Comparison of ENCODE assay signal across 8 cellular contexts in the genomic region with DNA sequence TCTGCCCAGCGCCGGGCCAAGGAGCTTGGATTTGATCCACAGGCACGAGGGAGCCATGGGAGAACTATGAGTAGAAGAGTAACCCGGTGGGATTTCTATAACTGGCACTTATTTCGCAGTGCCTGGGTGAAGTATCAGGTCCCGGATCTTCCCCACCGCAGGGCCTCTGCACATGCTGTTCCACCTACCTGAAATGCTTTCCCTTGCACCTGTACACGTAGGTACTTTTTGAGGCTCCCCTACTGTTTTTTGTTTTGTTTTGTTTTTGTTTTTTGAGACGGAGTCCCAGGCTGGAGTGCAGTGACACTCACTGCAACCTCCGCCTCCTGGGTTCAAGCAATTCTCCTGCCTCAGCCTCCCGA. TPM values are rescaled to one million over a fixed set of nuclear protein-coding genes. Genes with fewer than 3 reads are reported as not detected.
A peak's percentile ranks its signal among the peaks of the same experiment; 100 is the strongest.
DNase-seq lines count a peak whose midpoint lies in the region; ATAC-seq, FAIRE-seq and TF ChIP-seq lines count a peak whose summit lies in the region.

No MANE protein-coding gene starts in this region.

- H3K9me3 ChIP-seq in CD4-positive, alpha-beta T cell (ENCODE audit: control insufficient read depth, low read length) = no peaks in the 10 kb centered on the region
- H3K9me3 ChIP-seq in Loucy (ENCODE audit: insufficient read depth, low read depth, low read length) (no peaks in the 10 kb centered on the region), kidney (ENCODE audit: control insufficient read depth in 1 of 2, low read length in 2 of 2) (no peaks in the 10 kb centered on the region)

- DNase-seq in CD4-positive, alpha-beta T cell = no peak
- DNase-seq in osteocyte (ENCODE audit: extremely low spot score, unreplicated experiment) (no peak), NCI-H510A (lab: John Stamatoyannopoulos, UW) (no peak), dermis blood vessel endothelial cell (no peak), kidney (no peak)

- no peaks in the 10 kb centered on the region for H3K9me3 Mint-ChIP-seq in CD4-positive, alpha-beta T cell
- H3K9me3 Mint-ChIP-seq in dendritic cell treated with granulocyte-macrophage colony-stimulating factor and Interleukin-4, amounts not matched to agents 40 ng/mL and 50 ng/mL, for 4 days = no peaks in the 10 kb centered on the region
- no peaks in the 10 kb centered on the region for H3K9me3 Mint-ChIP-seq in osteocyte (ENCODE audit: unreplicated experiment)

- no peaks in the 10 kb centered on the region for H3K9me2 ChIP-seq in Loucy (replicated peaks; ENCODE audit: low read depth, low read length)

- no peaks in the 10 kb centered on the region for H3K27me3 ChIP-seq in CD4-positive, alpha-beta T cell (ENCODE audit: control insufficient read depth, insufficient read depth, low read length)
- H3K27me3 ChIP-seq in Loucy (ENCODE audit: insufficient read depth, low read length, poor library complexity, severe bottlenecking) = no peaks in the 10 kb centered on the region

- H3K36me3 ChIP-seq in Loucy (ENCODE audit: insufficient read depth, low read length) (no peaks in the 10 kb centered on the region), kidney (ENCODE audit: control insufficient read depth in 1 of 2, insufficient read depth in 2 of 2, low read length in 2 of 2) (no peaks in the 10 kb centered on the region)

- H3K4me1 Mint-ChIP-seq in CD4-positive, alpha-beta T cell (ENCODE audit: low read depth) = peaks cover 8% of the 10 kb centered on the region
- H3K4me1 Mint-ChIP-seq in dendritic cell treated with granulocyte-macrophage colony-stimulating factor and Interleukin-4, amounts not matched to agents 40 ng/mL and 50 ng/mL, for 4 days (ENCODE audit: low read depth) = peaks cover 16% of the 10 kb centered on the region
- H3K4me1 Mint-ChIP-seq in osteocyte (ENCODE audit: unreplicated experiment) = peaks cover 14% of the 10 kb centered on the region

- H4K20me1 ChIP-seq in Loucy (ENCODE audit: insufficient read depth, low read length, poor library complexity, severe bottlenecking) = no peaks in the 10 kb centered on the region

- POLR2A ChIA-PET in CD4-positive, alpha-beta T cell (lab: Charles Lee) = interaction anchor here (0.7 to 2.4 kb wide), 5 partner anchors 22 to 299 kb away, joined by 3 to 7 read pairs (median 3); a partner anchor contains a TSS

- CTCF ChIA-PET in CD4-positive, alpha-beta T cell (lab: Charles Lee) = interaction anchor here (0.7 to 3.3 kb wide), 2 partner anchors 9 to 10 kb away, joined by 3 to 17 read pairs; no protein-coding TSS in a partner anchor

- peak overlapping the region; percentile 81 for H3K4me3 Mint-ChIP-seq in CD4-positive, alpha-beta T cell
- peak overlapping the region; percentile 60 for H3K4me3 Mint-ChIP-seq in dendritic cell treated with granulocyte-macrophage colony-stimulating factor and Interleukin-4, amounts not matched to agents 40 ng/mL and 50 ng/mL, for 4 days
- H3K4me3 Mint-ChIP-seq in osteocyte (ENCODE audit: unreplicated experiment) = peak overlapping the region; percentile 57

- no peaks in the 10 kb centered on the region for H3K36me3 Mint-ChIP-seq in CD4-positive, alpha-beta T cell (ENCODE audit: low read depth)
- no peaks in the 10 kb centered on the region for H3K36me3 Mint-ChIP-seq in dendritic cell treated with granulocyte-macrophage colony-stimulating factor and Interleukin-4, amounts not matched to agents 40 ng/mL and 50 ng/mL, for 4 days (ENCODE audit: low read depth)
- no peaks in the 10 kb centered on the region for H3K36me3 Mint-ChIP-seq in osteocyte (ENCODE audit: unreplicated experiment)

- FAIRE-seq in kidney (lab: Jason Lieb, UNC) = no peak

- intact Hi-C loops in CD4-positive, alpha-beta T cell (cut with DNase I, micrococcal nuclease) = no loop called here
- intact Hi-C loops in dendritic cell treated with granulocyte-macrophage colony-stimulating factor and Interleukin-4, amounts not matched to agents 40 ng/mL and 50 ng/mL, for 4 days (cut with micrococcal nuclease) = no loop called here
- intact Hi-C loops in kidney (cut with DNase I) = no loop called here

- no peak for TF ChIP-seq CTCF in CD4-positive, alpha-beta T cell (IDR thresholded peaks at IDR 0.05)
- no peak for TF ChIP-seq CTCF in Loucy (conservative IDR thresholded peaks at IDR 0.05; ENCODE audit: low read length)
- TF ChIP-seq CTCF in osteocyte (IDR thresholded peaks at IDR 0.05) = no peak
- TF ChIP-seq CTCF in kidney (IDR thresholded peaks at IDR 0.05; ENCODE audit: borderline replicate concordance, extremely low read depth, insufficient read depth) = no peak

- ATAC-seq in CD4-positive, alpha-beta T cell (ENCODE audit: poor library complexity) = no peak
- no peak for ATAC-seq in GM21526 (IDR thresholded peaks at IDR 0.05; ENCODE audit: low FRiP score, unreplicated experiment)

- H2AFZ ChIP-seq in Loucy (ENCODE audit: low read length) = peak overlapping the region; percentile 18; the same call in 1 of the 2 replicates

- H3K79me2 ChIP-seq in Loucy (ENCODE audit: insufficient read depth, low read length) = no peaks in the 10 kb centered on the region

- H3K4me1 ChIP-seq in Loucy (ENCODE audit: insufficient read depth, low read length, poor library complexity, severe bottlenecking) (peaks cover 4% of the 10 kb centered on the region), kidney (ENCODE audit: control insufficient read depth in 1 of 2, insufficient read depth in 1 of 2, low read depth in 1 of 2, low read length in 2 of 2) (no peaks in the 10 kb centered on the region)

- H3K27ac ChIP-seq in CD4-positive, alpha-beta T cell (ENCODE audit: low read depth, low read length) = no peak overlapping the region
- no peak overlapping the region for H3K27ac ChIP-seq in kidney (ENCODE audit: low read depth in 2 of 2, low read length in 2 of 2)

- peak overlapping the region; percentile 57 for H3K4me2 ChIP-seq in Loucy (ENCODE audit: low read depth, low read length, poor library complexity, severe bottlenecking)

- H3K27ac Mint-ChIP-seq in CD4-positive, alpha-beta T cell = no peak overlapping the region
- H3K27ac Mint-ChIP-seq in dendritic cell treated with granulocyte-macrophage colony-stimulating factor and Interleukin-4, amounts not matched to agents 40 ng/mL and 50 ng/mL, for 4 days = no peak overlapping the region
- no peak overlapping the region for H3K27ac Mint-ChIP-seq in osteocyte (ENCODE audit: unreplicated experiment)

- H3F3A ChIP-seq in Loucy (ENCODE audit: low read depth) = no peaks in the 10 kb centered on the region

- H3K9ac ChIP-seq in Loucy (ENCODE audit: low read depth, low read length, poor library complexity, severe bottlenecking) (no peak overlapping the region), kidney (ENCODE audit: low read length in 2 of 2) (no peak overlapping the region)

- H3K4me3 ChIP-seq in Loucy (ENCODE audit: low read length, poor library complexity, severe bottlenecking) = no peak overlapping the region
- H3K4me3 ChIP-seq in kidney (ENCODE audit: low read length in 2 of 2) = peak overlapping the region in 1 of 2 donors; percentile 61

- H3K27me3 Mint-ChIP-seq in CD4-positive, alpha-beta T cell = peaks cover 12% of the 10 kb centered on the region
- H3K27me3 Mint-ChIP-seq in dendritic cell treated with granulocyte-macrophage colony-stimulating factor and Interleukin-4, amounts not matched to agents 40 ng/mL and 50 ng/mL, for 4 days = peaks cover 81% of the 10 kb centered on the region
- peaks cover 36% of the 10 kb centered on the region for H3K27me3 Mint-ChIP-seq in osteocyte (ENCODE audit: unreplicated experiment)

RNA-seq across cellular contexts. Expression of a gene that starts 0.4 kb away (rescaled TPM):
- 1 to 10 TPM in 1 of 2 experiments, under 1 TPM in 1; 0.87 to 1.1 TPM for total RNA-seq in CD4-positive, alpha-beta T cell
- 0.30 TPM in 1 of 2 replicates, not detected in the other for total RNA-seq in osteocyte
- 156 and 179 TPM in 2 replicates for total RNA-seq in dermis blood vessel endothelial cell
- total RNA-seq in kidney = 26.6 TPM
- 15.0 TPM for polyA plus RNA-seq in kidney (ENCODE audit: insufficient read depth, low read depth, low replicate concordance)

RNA-seq across cellular contexts. Expression of a gene that starts 20.5 kb away (rescaled TPM):
- total RNA-seq in CD4-positive, alpha-beta T cell = not detected
- total RNA-seq in osteocyte (6.5 and 8.6 TPM in 2 replicates), dermis blood vessel endothelial cell (4.3 and 8.7 TPM in 2 replicates), kidney (7.2 TPM)
- polyA plus RNA-seq in kidney (ENCODE audit: insufficient read depth, low read depth, low replicate concordance) = 40.3 TPM

RNA-seq across cellular contexts. Expression of a gene that starts 22.2 kb away (rescaled TPM):
- 1,000 to 10,000 TPM; 3,333 to 3,342 TPM for total RNA-seq in CD4-positive, alpha-beta T cell
- total RNA-seq in osteocyte (1,524 and 1,597 TPM in 2 replicates), dermis blood vessel endothelial cell (278 and 408 TPM in 2 replicates), kidney (1,258 TPM)
- polyA plus RNA-seq in kidney (ENCODE audit: insufficient read depth, low read depth, low replicate concordance) = 1,887 TPM

RNA-seq across cellular contexts. Expression of a gene that starts 22.3 kb away (rescaled TPM):
- 10 to 100 TPM; 42.0 to 42.7 TPM for total RNA-seq in CD4-positive, alpha-beta T cell
- 29.8 and 35.4 TPM in 2 replicates for total RNA-seq in osteocyte
- 10.2 and 11.7 TPM in 2 replicates for total RNA-seq in dermis blood vessel endothelial cell
- 51.2 TPM for total RNA-seq in kidney
- polyA plus RNA-seq in kidney (ENCODE audit: insufficient read depth, low read depth, low replicate concordance) = 304 TPM

RNA-seq across cellular contexts. Expression of a gene that starts 35.3 kb away (rescaled TPM):
- 10 to 100 TPM; 17.1 to 17.6 TPM for total RNA-seq in CD4-positive, alpha-beta T cell
- 41.9 and 44.5 TPM in 2 replicates for total RNA-seq in osteocyte
- total RNA-seq in dermis blood vessel endothelial cell = 38.8 and 57.5 TPM in 2 replicates
- total RNA-seq in kidney = 26.1 TPM
- 63.1 TPM for polyA plus RNA-seq in kidney (ENCODE audit: insufficient read depth, low read depth, low replicate concordance)

Comparison
In these comparisons a context has a peak if more than half of its experiments do, and no peak if none do; other contexts are left out.
1. RNA of a gene that starts 0.4 kb away (total RNA-seq): 156 to 179 TPM in dermis blood vessel endothelial cell and 26.6 TPM in kidney (single experiment); 0.87 to 1.1 TPM in CD4-positive, alpha-beta T cell and 0.30 TPM in osteocyte; every median in the first group is over 10 times any median in the second.
2. Peak in every context shown above with its lines, with median percentiles within 50 percentile points of each other: H3K4me3 Mint-ChIP-seq.